ENCODE assay signal across 9 cellular contexts in the genomic region with DNA sequence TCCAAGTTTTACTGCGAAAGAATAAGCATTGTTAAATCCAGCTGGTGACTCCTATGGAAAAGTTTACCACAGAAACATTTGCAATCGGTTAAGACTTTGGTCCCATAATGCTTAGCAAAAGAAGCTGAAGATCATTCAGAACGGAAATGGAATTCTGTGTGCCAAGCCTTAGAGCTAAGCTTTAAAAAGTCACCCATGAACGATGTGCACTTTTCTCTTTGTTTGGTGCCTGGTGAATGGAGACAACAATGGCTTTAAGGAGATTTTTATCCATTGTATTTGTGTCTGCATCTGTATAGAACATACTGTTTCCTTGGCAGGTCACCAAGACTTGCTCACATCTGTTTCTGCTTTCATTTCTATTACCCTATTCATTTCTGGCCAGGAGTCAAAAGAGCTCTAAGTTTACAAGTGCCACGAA. TPM values are rescaled to one million over a fixed set of nuclear protein-coding genes. Genes with fewer than 3 reads are reported as not detected.
A peak's percentile ranks its signal among the peaks of the same experiment; 100 is the strongest.
DNase-seq lines count a peak whose midpoint lies in the region; ATAC-seq lines count a peak whose summit lies in the region.
"Had no signal": no experiment of that assay in that cellular context is flagged by ENCODE, and none has a peak within 500 bp of the region (broad histone marks: within the 10 kb centered on the region; RNA-seq: fewer than 3 reads in every experiment).

No MANE protein-coding gene starts in this region.

- peak overlapping the region; percentile 38 for H3K27ac ChIP-seq in SJSA1
- H3K27ac ChIP-seq: neutrophil had no signal

- no peaks in the 10 kb centered on the region for H3K27me3 ChIP-seq in SJSA1 (replicated peaks)
- H3K27me3 ChIP-seq in skeletal muscle satellite cell (ENCODE audit: control insufficient read depth, insufficient read depth, low read length) = no peaks in the 10 kb centered on the region
- H3K27me3 ChIP-seq: neutrophil had no signal

- H3K36me3 ChIP-seq in SJSA1 = no peaks in the 10 kb centered on the region
- no peaks in the 10 kb centered on the region for H3K36me3 ChIP-seq in skeletal muscle satellite cell (ENCODE audit: insufficient read depth, low read length)
- H3K36me3 ChIP-seq: neutrophil had no signal

- peak overlapping the region; percentile 71 for H3K4me2 ChIP-seq in skeletal muscle satellite cell (ENCODE audit: low read length)

- H3K9ac ChIP-seq in skeletal muscle satellite cell (ENCODE audit: low read depth, low read length) = peak overlapping the region; percentile 57

- H3K9me3 ChIP-seq in SJSA1 (replicated peaks) = no peaks in the 10 kb centered on the region
- H3K9me3 ChIP-seq in skeletal muscle satellite cell (replicated peaks; ENCODE audit: low read length) = no peaks in the 10 kb centered on the region
- H3K9me3 ChIP-seq: neutrophil had no signal

- peaks cover 22% of the 10 kb centered on the region for H3K4me1 ChIP-seq in SJSA1 (replicated peaks)
- peaks cover 38% of the 10 kb centered on the region for H3K4me1 ChIP-seq in skeletal muscle satellite cell (ENCODE audit: control insufficient read depth, insufficient read depth, low read length)

- DNase-seq in ELR (ENCODE audit: low read depth) (peak; percentile 58), SJSA1 (ENCODE audit: low read depth in 1 of 2, low spot score in 2 of 2) (peak in 1 of 2 experiments; percentile 75), foreskin melanocyte (peak; percentile 16), LoVo (ENCODE audit: low spot score) (no peak)
- DNase-seq in activated naive CD4-positive, alpha-beta T cell (lab: John Stamatoyannopoulos, UW) = no peak

- ATAC-seq in GM21723 (IDR thresholded peaks at IDR 0.05; ENCODE audit: unreplicated experiment) (no peak), HG03469 (IDR thresholded peaks at IDR 0.05; ENCODE audit: unreplicated experiment) (no peak)

- H3K4me3 ChIP-seq in SJSA1 = no peak overlapping the region
- peak overlapping the region; percentile 33 for H3K4me3 ChIP-seq in skeletal muscle satellite cell (ENCODE audit: low read length)

RNA-seq across cellular contexts. Expression of gene COL1A2, which starts 26.3 kb away (rescaled TPM):
- total RNA-seq in SJSA1 (2014; rRNA removed; shearing (Covaris generic)) = 2,203 and 4,473 TPM in 2 replicates
- 1,338 and 2,345 TPM in 2 replicates for total RNA-seq in skeletal muscle satellite cell (2012; rRNA removed)

Comparison
In these comparisons a context has a peak if more than half of its experiments do, and no peak if none do; other contexts are left out.
1. DNase-seq: peak in ELR (single experiment) and foreskin melanocyte (single experiment); none in activated naive CD4-positive, alpha-beta T cell (0 of 4) and LoVo (single experiment).